In genomic region chr14:65101631-65102440, GRCh38 we compare ENCODE assay signal across 8 cellular contexts. TPM values are rescaled to one million over a fixed set of nuclear protein-coding genes. Genes with fewer than 3 reads are reported as not detected.
DNase-seq lines count a peak whose midpoint lies in the region; ATAC-seq, FAIRE-seq and TF ChIP-seq lines count a peak whose summit lies in the region.

No MANE protein-coding gene starts in this region.

- peaks cover 41% of the 10 kb centered on the region for H3K4me1 Mint-ChIP-seq in CD14-positive monocyte
- H3K4me1 Mint-ChIP-seq in T-helper 2 cell treated with Interferon-gamma antibody and Interleukin-4, amounts not matched to agents 5 μg/mL and 100 μg/mL, for 36 hours (ENCODE audit: low read depth) = peaks cover 38% of the 10 kb centered on the region

- H4K20me1 ChIP-seq in mammary epithelial cell (ENCODE audit: insufficient read depth, low read length) (no peaks in the 10 kb centered on the region), HepG2 (ENCODE audit: insufficient read depth, low read length) (no peaks in the 10 kb centered on the region)

- H3K4me3 ChIP-seq in mammary epithelial cell (replicated peaks in 1 of 3; ENCODE audit: insufficient read depth in 1 of 3, low read depth in 2 of 3, low read length in 3 of 3) (peak overlapping the region; percentile 73 to 96 (median 92)), HepG2 (replicated peaks in 1 of 3; ENCODE audit: insufficient read depth in 1 of 3, low read depth in 2 of 3, low read length in 3 of 3) (peak overlapping the region; percentile 86 to 96 (median 95))

- no peak for TF ChIP-seq CTCF in CD14-positive monocyte (IDR thresholded peaks at IDR 0.05)
- TF ChIP-seq CTCF in mammary epithelial cell (conservative IDR thresholded peaks at IDR 0.05 in 1 of 2, IDR thresholded peaks at IDR 0.05 in 1 of 2; ENCODE audit: extremely low read depth in 1 of 2, insufficient read depth in 1 of 2, low read depth in 1 of 2, low read length in 2 of 2) = no peak
- no peak for TF ChIP-seq CTCF in HepG2 (CRISPR knock-in tag; IDR thresholded peaks at IDR 0.05)

- TF ChIP-seq EP300 in HepG2 (IDR thresholded peaks at IDR 0.05; ENCODE audit: low read depth in 2 of 2, low read length in 2 of 2) (no peak), HepG2 (CRISPR knock-in tag; IDR thresholded peaks at IDR 0.05; ENCODE audit: borderline replicate concordance) (no peak)

- 3% methylated on average over 20 of the region's 66 CpGs for WGBS in mammary epithelial cell (ENCODE audit: low coverage, missing lambda C conversion rate)
- WGBS in HepG2 (ENCODE audit: low lambda C conversion rate) = 1% methylated on average over 34 of the region's 66 CpGs

- TF ChIP-seq RAD21 in HepG2 (CRISPR knock-in tag; IDR thresholded peaks at IDR 0.05) = no peak

- H3K27ac Mint-ChIP-seq in CD14-positive monocyte = peak overlapping the region; percentile 93 to 99 (median 97)
- peak overlapping the region; percentile 97 for H3K27ac Mint-ChIP-seq in T-helper 2 cell treated with Interferon-gamma antibody and Interleukin-4, amounts not matched to agents 5 μg/mL and 100 μg/mL, for 36 hours

- no peaks in the 10 kb centered on the region for H3K9me3 ChIP-seq in mammary epithelial cell (replicated peaks; ENCODE audit: insufficient read depth, low read length)
- no peaks in the 10 kb centered on the region for H3K9me3 ChIP-seq in HepG2 (ENCODE audit: low read length)

- H3K27ac ChIP-seq in mammary epithelial cell (ENCODE audit: insufficient read depth, low read depth, low read length) (peak overlapping the region; percentile 65), HepG2 (ENCODE audit: extremely low read length, insufficient read depth, low read length) (peak overlapping the region; percentile 76)

- in situ Hi-C loops in mammary epithelial cell (cut with MboI; ENCODE audit: low sequenced_read_pairs in 2 of 2) = no loop called here
- in situ Hi-C loops in HepG2 (cut with HindIII; ENCODE audit: extremely low pct_ligation_motif_present, low pct_unique_long_range_greater_than_20kb) = no loop called here

- DNase-seq in CD14-positive monocyte (ENCODE audit: low spot score) (no peak), mammary epithelial cell (peak; percentile 9), HepG2 (ENCODE audit: low spot score) (no peak), pons (ENCODE audit: low spot score) (no peak), NCI-H510A (lab: John Stamatoyannopoulos, UW) (no peak)
- DNase-seq in T-helper 2 cell treated with Interferon-gamma antibody and Interleukin-4, amounts not matched to agents 5 μg/mL and 100 μg/mL, for 36 hours (ENCODE audit: low spot score) = no peak
- DNase-seq in stimulated activated CD4-positive, alpha-beta T cell treated with anti-CD3 and anti-CD28 coated beads, TNF-alpha, amount 100 ng/mL, for 4 hours (ENCODE audit: low read depth in 3 of 3) = peak in 2 of 3 experiments; percentile 8 to 21

- no peak for FAIRE-seq in HepG2 (lab: Jason Lieb, UNC)

- H3K27me3 Mint-ChIP-seq in CD14-positive monocyte (ENCODE audit: low read depth in 3 of 3) = no peaks in the 10 kb centered on the region
- peaks cover 7% of the 10 kb centered on the region for H3K27me3 Mint-ChIP-seq in T-helper 2 cell treated with Interferon-gamma antibody and Interleukin-4, amounts not matched to agents 5 μg/mL and 100 μg/mL, for 36 hours (ENCODE audit: low read depth)

- H3K9ac ChIP-seq in mammary epithelial cell (ENCODE audit: insufficient read depth, low read length) (peak overlapping the region; percentile 85), HepG2 (ENCODE audit: insufficient read depth, low read depth, low read length) (peak overlapping the region; percentile 87)

- ATAC-seq in HG02763 (IDR thresholded peaks at IDR 0.05; ENCODE audit: unreplicated experiment) (peak; percentile 1), HepG2 (peak; percentile 55)

- H3K36me3 Mint-ChIP-seq in CD14-positive monocyte = peaks cover 9 to 21% of the 10 kb centered on the region in 2 donors
- peaks cover 35% of the 10 kb centered on the region for H3K36me3 Mint-ChIP-seq in T-helper 2 cell treated with Interferon-gamma antibody and Interleukin-4, amounts not matched to agents 5 μg/mL and 100 μg/mL, for 36 hours (ENCODE audit: low read depth)

- dilution Hi-C loops in mammary epithelial cell (cut with HindIII; ENCODE audit: low sequenced_read_pairs) = no loop called here

- H3K4me2 ChIP-seq in mammary epithelial cell (ENCODE audit: insufficient read depth, low read depth, low read length) (peak overlapping the region; percentile 71), HepG2 (ENCODE audit: low read depth, low read length) (peak overlapping the region; percentile 80)

- H3K4me1 ChIP-seq in mammary epithelial cell (ENCODE audit: insufficient read depth, low read length) (peaks cover 13% of the 10 kb centered on the region), HepG2 (ENCODE audit: insufficient read depth, low read length) (peaks cover 28% of the 10 kb centered on the region)

- H3K36me3 ChIP-seq in mammary epithelial cell (ENCODE audit: insufficient read depth, low read length) (no peaks in the 10 kb centered on the region), HepG2 (replicated peaks in 1 of 2; ENCODE audit: control insufficient read depth in 1 of 2, insufficient read depth in 2 of 2, low read length in 2 of 2) (peaks cover 0 to 6% of the 10 kb centered on the region in 2 experiments; a peak in 3 of 5 replicates)

- BruUV-seq in mammary epithelial cell (replicated peaks; lab: Mats Ljungman, UMichigan) (TSS peak; percentile 23), HepG2 (replicated peaks; lab: Mats Ljungman, UMichigan) (no TSS peak)

- peak overlapping the region; percentile 99 for H3K4me3 Mint-ChIP-seq in CD14-positive monocyte
- H3K4me3 Mint-ChIP-seq in T-helper 2 cell treated with Interferon-gamma antibody and Interleukin-4, amounts not matched to agents 5 μg/mL and 100 μg/mL, for 36 hours = peak overlapping the region; percentile 96

- no peak for TF ChIP-seq POLR2A in HepG2 (IDR thresholded peaks at IDR 0.05; ENCODE audit: insufficient read depth in 1 of 2, low read depth in 2 of 2, low read length in 2 of 2)

- POLR2A ChIA-PET in HepG2 (lab: Yijun Ruan, JAX) = interaction anchor here (0.6 to 1.6 kb wide), 15 partner anchors 9 to 1406 kb away, joined by 3 to 5 read pairs (median 3); partner anchors contain the start of genes FNTB and GPHN

- H3K79me2 ChIP-seq in mammary epithelial cell (ENCODE audit: insufficient read depth, low read length) = peaks cover 48% of the 10 kb centered on the region
- peaks cover 36% of the 10 kb centered on the region for H3K79me2 ChIP-seq in HepG2 (ENCODE audit: insufficient read depth, low read length)

- H3K27me3 ChIP-seq in mammary epithelial cell (ENCODE audit: insufficient read depth, low read length) (no peaks in the 10 kb centered on the region), HepG2 (ENCODE audit: control insufficient read depth in 1 of 2, insufficient read depth in 2 of 2, low read length in 2 of 2) (no peaks in the 10 kb centered on the region)

- intact Hi-C loops in CD14-positive monocyte (cut with micrococcal nuclease) = loop anchor here (5.0 to 10.0 kb wide), 4 partner anchors 60 to 187 kb away; partner anchors contain the start of genes CHURC1 (in 2 of the 2) and FNTB (in 2 of the 2)
- intact Hi-C loops in mammary epithelial cell (cut with micrococcal nuclease) = loop anchor here (5.0 kb wide), 2 partner anchors 115 to 270 kb away; partner anchors contain the start of gene FNTB
- intact Hi-C loops in HepG2 (cut with micrococcal nuclease; ENCODE audit: unreplicated experiment) = loop anchor here (5.0 kb wide), 1 partner anchor 115 kb away; the partner anchor contains the start of gene FNTB

- peaks cover 0 to 3% (median 0%) of the 10 kb centered on the region in 7 donors for H3K9me3 Mint-ChIP-seq in CD14-positive monocyte
- H3K9me3 Mint-ChIP-seq in T-helper 2 cell treated with Interferon-gamma antibody and Interleukin-4, amounts not matched to agents 5 μg/mL and 100 μg/mL, for 36 hours = no peaks in the 10 kb centered on the region

- peak overlapping the region; percentile 82 for H2AFZ ChIP-seq in mammary epithelial cell (ENCODE audit: low read depth, low read length)
- H2AFZ ChIP-seq in HepG2 (ENCODE audit: low read length) = no peak overlapping the region

- CTCF ChIA-PET in mammary epithelial cell (lab: Charles Lee; ENCODE audit: low non-redundant PET) = interaction anchor here (0.6 kb wide), 1 partner anchor 107 kb away, joined by 5 read pairs; no protein-coding TSS in a partner anchor
- CTCF ChIA-PET in HepG2 (lab: Yijun Ruan, JAX; ENCODE audit: low intra/inter-chr PET ratio, low total read pairs) = no interaction called here

TF ChIP-seq in HepG2, 621 proteins besides CTCF, POLR2A, EP300 and RAD21 (continues in another document):
- TF ChIP-seq YEATS2 (CRISPR knock-in tag; IDR thresholded peaks at IDR 0.05; ENCODE audit: borderline replicate concordance) = no peak
- no peak for TF ChIP-seq MLLT10 (CRISPR knock-in tag; IDR thresholded peaks at IDR 0.05)
- no peak for TF ChIP-seq ZNF33B (CRISPR knock-in tag; IDR thresholded peaks at IDR 0.05)
- TF ChIP-seq SUZ12 (IDR thresholded peaks at IDR 0.05; ENCODE audit: low read depth, low read length) = no peak
- no peak for TF ChIP-seq ZNF543 (CRISPR knock-in tag; IDR thresholded peaks at IDR 0.05)

RNA-seq across cellular contexts. Expression of gene MAX, which starts 0.5 kb away (rescaled TPM):
- polyA plus RNA-seq in CD14-positive monocyte (10 to 100 TPM; 78.2 to 87.0 TPM), mammary epithelial cell (70.4 TPM), HepG2 (2011; rRNA removed) (29.3 and 30.7 TPM in 2 replicates)
- total RNA-seq in mammary epithelial cell (10 to 100 TPM; 36.0 to 84.7 TPM), HepG2 (2016; rRNA removed; fragmentation: Illumina TruSeq; extraction: Trizol) (28.5 and 29.4 TPM in 2 replicates)
- 31.1 TPM for polyA minus RNA-seq in mammary epithelial cell
- 14.4 and 14.7 TPM in 2 replicates for total RNA-seq in HepG2 (2016; cell fraction: cytosol; rRNA removed; fragmentation: Illumina TruSeq; extraction: Trizol; ENCODE audit: low read depth)
- 27.4 and 32.7 TPM in 2 replicates for total RNA-seq in HepG2 (2016; cell fraction: insoluble cytoplasmic fraction; rRNA removed; fragmentation: Illumina TruSeq; extraction: Trizol)
- 28.0 and 28.2 TPM in 2 replicates for total RNA-seq in HepG2 (2016; cell fraction: membrane; rRNA removed; fragmentation: Illumina TruSeq; extraction: Trizol)
- 18.9 and 21.1 TPM in 2 replicates for total RNA-seq in HepG2 (2016; cell fraction: nucleus; rRNA removed; fragmentation: Illumina TruSeq; extraction: Trizol)
- 42.3 and 42.6 TPM in 2 replicates for polyA plus RNA-seq in HepG2 (2011; cell fraction: cytosol; rRNA removed)
- polyA plus RNA-seq in HepG2 (2011; cell fraction: nucleus; rRNA removed) = 37.6 and 47.3 TPM in 2 replicates
- 20.1 and 23.7 TPM in 2 replicates for polyA plus RNA-seq in HepG2 (2012)
- 6.6 and 9.3 TPM in 2 replicates for polyA plus RNA-seq in HepG2 (2016; cell fraction: cytosol; fragmentation: Illumina TruSeq; extraction: Trizol; ENCODE audit: low read depth)
- 36.1 and 44.7 TPM in 2 replicates for polyA plus RNA-seq in HepG2 (2016; cell fraction: insoluble cytoplasmic fraction; fragmentation: Illumina TruSeq; extraction: Trizol; ENCODE audit: low read depth)
- 18.6 and 20.1 TPM in 2 replicates for polyA plus RNA-seq in HepG2 (2016; cell fraction: membrane; fragmentation: Illumina TruSeq; extraction: Trizol; ENCODE audit: low read depth)
- polyA plus RNA-seq in HepG2 (2016; cell fraction: nucleus; fragmentation: Illumina TruSeq; extraction: Trizol; ENCODE audit: insufficient read depth, low read depth) = 26.0 and 26.1 TPM in 2 replicates
- 43.9 and 54.5 TPM in 2 replicates for polyA minus RNA-seq in HepG2 (2011; rRNA and poly(A)+ RNA removed; ENCODE audit: low replicate concordance)
- 12.6 and 17.5 TPM in 2 replicates for polyA minus RNA-seq in HepG2 (2011; cell fraction: cytosol; rRNA and poly(A)+ RNA removed)
- polyA minus RNA-seq in HepG2 (2011; cell fraction: nucleus; rRNA and poly(A)+ RNA removed) = 53.7 and 63.0 TPM in 2 replicates

Comparison
In these comparisons a context has a peak if more than half of its experiments do, and no peak if none do; other contexts are left out.
1. DNase-seq: peak in mammary epithelial cell (single experiment) and stimulated activated CD4-positive, alpha-beta T cell treated with anti-CD3 and anti-CD28 coated beads, TNF-alpha, amount 100 ng/mL, for 4 hours (2 of 3); none in CD14-positive monocyte (single experiment), T-helper 2 cell treated with Interferon-gamma antibody and Interleukin-4, amounts not matched to agents 5 μg/mL and 100 μg/mL, for 36 hours (single experiment), HepG2 (single experiment), pons (single experiment) and NCI-H510A (single experiment).